ENCODE assay signal across 8 cellular contexts in genomic region chr1:153633747-153634665, GRCh38. TPM values are rescaled to one million over a fixed set of nuclear protein-coding genes. Genes with fewer than 3 reads are reported as not detected.
DNase-seq lines count a peak whose midpoint lies in the region; ATAC-seq, FAIRE-seq and TF ChIP-seq lines count a peak whose summit lies in the region.

TSS of gene CHTOP (plus strand) at chr1:153634066. CDS start at chr1:153636589, 2,523 bp downstream.

- intact Hi-C loops in CD14-positive monocyte (cut with micrococcal nuclease) (loop anchor here (5.0 kb wide), 4 partner anchors 37 to 103 kb away; partner anchors contain the start of gene ILF2 (in 1 of the 2)), HepG2 (cut with micrococcal nuclease; ENCODE audit: unreplicated experiment) (loop anchor here (5.0 kb wide), 1 partner anchor 38 kb away; the partner anchor contains the start of gene ILF2)

- H2AFZ ChIP-seq in HepG2 (ENCODE audit: low read length): no peak within 1 kb of the TSS

- H3K4me3 ChIP-seq in HepG2 (replicated peaks in 1 of 3; ENCODE audit: insufficient read depth in 1 of 3, low read depth in 2 of 3, low read length in 3 of 3): peak within 1 kb of the TSS; percentile 87 to 97 (median 96)

- CTCF ChIA-PET in HepG2 (lab: Yijun Ruan, JAX; ENCODE audit: low intra/inter-chr PET ratio, low total read pairs): no interaction called here

- TSS peak; percentile 93 for BruUV-seq in HepG2 (replicated peaks; lab: Mats Ljungman, UMichigan)

- TF ChIP-seq EP300 in HepG2 (IDR thresholded peaks at IDR 0.05; ENCODE audit: low read depth in 2 of 2, low read length in 2 of 2) (0 out of 4 replicates have a peak, but pooled peaks of 1 of the 2 experiments have one; percentile 46), HepG2 (CRISPR knock-in tag; IDR thresholded peaks at IDR 0.05; ENCODE audit: borderline replicate concordance) (no peak)

- peaks cover 0 to 2% (median 0%) of the 10 kb centered on the region in 3 donors for H3K27me3 Mint-ChIP-seq in CD14-positive monocyte (ENCODE audit: low read depth in 3 of 3)

- peak within 1 kb of the TSS; percentile 100 for H3K27ac ChIP-seq in HepG2 (ENCODE audit: extremely low read length, insufficient read depth, low read length)

- ATAC-seq in GM19397 (IDR thresholded peaks at IDR 0.05; ENCODE audit: unreplicated experiment): peak; percentile 92
- peak; percentile 81 for ATAC-seq in HG03571 (IDR thresholded peaks at IDR 0.05; ENCODE audit: unreplicated experiment)
- ATAC-seq in HepG2: peak; percentile 81

- H3K9ac ChIP-seq in HepG2 (ENCODE audit: insufficient read depth, low read depth, low read length): peak within 1 kb of the TSS; percentile 100

- peaks cover 26 to 39% of the 10 kb centered on the region in 2 donors for H3K36me3 Mint-ChIP-seq in CD14-positive monocyte

- peaks cover 8 to 32% of the 10 kb centered on the region in 2 experiments; a peak in 4 of 5 replicates for H3K36me3 ChIP-seq in HepG2 (replicated peaks in 1 of 2; ENCODE audit: control insufficient read depth in 1 of 2, insufficient read depth in 2 of 2, low read length in 2 of 2)

- no peaks in the 10 kb centered on the region for H3K9me3 ChIP-seq in HepG2 (ENCODE audit: low read length)

- H3K9me3 Mint-ChIP-seq in CD14-positive monocyte: no peaks in the 10 kb centered on the region

- peak; percentile 99 for DNase-seq in CD14-positive monocyte (ENCODE audit: low spot score)
- peak; percentile 99 for DNase-seq in NCI-H82 (lab: John Stamatoyannopoulos, UW)
- DNase-seq in activated CD4-positive, alpha-beta T cell treated with anti-CD3 and anti-CD28 coated beads, Interleukin-2, amount 50 U/mL, for 48 hours: peak; percentile 94 to 97
- peak; percentile 99 for DNase-seq in dermis microvascular lymphatic vessel endothelial cell (ENCODE audit: low read depth in 2 of 2)
- peak; percentile 95 for DNase-seq in HepG2 (ENCODE audit: low spot score)
- DNase-seq in stimulated activated CD4-positive, alpha-beta T cell treated with anti-CD3 and anti-CD28 coated beads, Interleukin-4, amount 100 ng/mL, for 1 hour: peak; percentile 94

- peak within 1 kb of the TSS; percentile 90 to 97 for H3K4me3 Mint-ChIP-seq in CD14-positive monocyte

- TF ChIP-seq POLR2A in HepG2 (IDR thresholded peaks at IDR 0.05; ENCODE audit: insufficient read depth in 1 of 2, low read depth in 2 of 2, low read length in 2 of 2): peak; percentile 85

- 6% methylated on average over 40 of the region's 65 CpGs for WGBS in HepG2 (ENCODE audit: low lambda C conversion rate)

- no peak for TF ChIP-seq RAD21 in HepG2 (CRISPR knock-in tag; IDR thresholded peaks at IDR 0.05)

- peaks cover 46% of the 10 kb centered on the region for H3K79me2 ChIP-seq in HepG2 (ENCODE audit: insufficient read depth, low read length)

- peaks cover 67% of the 10 kb centered on the region for H3K4me1 ChIP-seq in HepG2 (ENCODE audit: insufficient read depth, low read length)

- peak within 1 kb of the TSS; percentile 99 to 100 (median 100) for H3K27ac Mint-ChIP-seq in CD14-positive monocyte

- peak; percentile 94 for FAIRE-seq in HepG2 (lab: Jason Lieb, UNC)

- no peaks in the 10 kb centered on the region for H3K27me3 ChIP-seq in HepG2 (ENCODE audit: control insufficient read depth in 1 of 2, insufficient read depth in 2 of 2, low read length in 2 of 2)

- peaks cover 37% of the 10 kb centered on the region for H3K4me1 Mint-ChIP-seq in CD14-positive monocyte

- TF ChIP-seq CTCF in CD14-positive monocyte (IDR thresholded peaks at IDR 0.05) (no peak), HepG2 (CRISPR knock-in tag; IDR thresholded peaks at IDR 0.05) (no peak)

- peaks cover 13% of the 10 kb centered on the region for H4K20me1 ChIP-seq in HepG2 (ENCODE audit: insufficient read depth, low read length)

- POLR2A ChIA-PET in HepG2 (lab: Yijun Ruan, JAX): interaction anchor here (0.5 to 2.7 kb wide), 38 partner anchors 9 to 592 kb away, joined by 3 to 63 read pairs (median 5); partner anchors contain the start of genes ILF2, INTS3, RPS27 and S100A14

- in situ Hi-C loops in HepG2 (cut with HindIII; ENCODE audit: extremely low pct_ligation_motif_present, low pct_unique_long_range_greater_than_20kb): no loop called here

- H3K4me2 ChIP-seq in HepG2 (ENCODE audit: low read depth, low read length): peak within 1 kb of the TSS; percentile 79

TF ChIP-seq in HepG2, 621 proteins besides CTCF, POLR2A, EP300 and RAD21 (continues in another document):
- TF ChIP-seq PREB (CRISPR knock-in tag; IDR thresholded peaks at IDR 0.05): no peak
- no peak for TF ChIP-seq CSRNP2 (CRISPR knock-in tag; conservative IDR thresholded peaks at IDR 0.05; ENCODE audit: low read depth)
- TF ChIP-seq ZNF7 (CRISPR knock-in tag; IDR thresholded peaks at IDR 0.05): no peak
- TF ChIP-seq IRF2 (CRISPR knock-in tag; IDR thresholded peaks at IDR 0.05): peak; percentile 77
- TF ChIP-seq CAMTA2 (CRISPR knock-in tag; IDR thresholded peaks at IDR 0.05; ENCODE audit: borderline replicate concordance): no peak; the same call in 1 of the 2 replicates
- no peak for TF ChIP-seq TRAFD1 (CRISPR knock-in tag; IDR thresholded peaks at IDR 0.05; ENCODE audit: borderline replicate concordance)
- peak; percentile 11 for TF ChIP-seq TBL1XR1 (IDR thresholded peaks at IDR 0.05; ENCODE audit: borderline replicate concordance, low read length, partially characterized antibody)
- 0 out of 2 replicates have a peak, but pooled peaks have one; percentile 66 for TF ChIP-seq ZNF431 (CRISPR knock-in tag; IDR thresholded peaks at IDR 0.05; ENCODE audit: borderline replicate concordance, low read depth)
- TF ChIP-seq SNRNP70 (IDR thresholded peaks at IDR 0.05; ENCODE audit: low read depth, low read length): no peak

RNA-seq across cellular contexts. Expression of gene CHTOP, which starts in this region (rescaled TPM):
- 10 to 100 TPM; 28.1 to 38.2 TPM for polyA plus RNA-seq in CD14-positive monocyte
- 20.7 and 23.1 TPM in 2 replicates for total RNA-seq in dermis microvascular lymphatic vessel endothelial cell
- total RNA-seq in HepG2 (2016; rRNA removed; fragmentation: Illumina TruSeq; extraction: Trizol): 35.4 and 38.0 TPM in 2 replicates
- 14.3 and 17.0 TPM in 2 replicates for total RNA-seq in HepG2 (2016; cell fraction: cytosol; rRNA removed; fragmentation: Illumina TruSeq; extraction: Trizol; ENCODE audit: low read depth)
- total RNA-seq in HepG2 (2016; cell fraction: insoluble cytoplasmic fraction; rRNA removed; fragmentation: Illumina TruSeq; extraction: Trizol): 34.0 and 41.6 TPM in 2 replicates
- 24.6 and 26.6 TPM in 2 replicates for total RNA-seq in HepG2 (2016; cell fraction: membrane; rRNA removed; fragmentation: Illumina TruSeq; extraction: Trizol)
- 60.5 and 67.4 TPM in 2 replicates for total RNA-seq in HepG2 (2016; cell fraction: nucleus; rRNA removed; fragmentation: Illumina TruSeq; extraction: Trizol)
- 47.1 and 51.9 TPM in 2 replicates for polyA plus RNA-seq in HepG2 (2011; rRNA removed)
- polyA plus RNA-seq in HepG2 (2011; cell fraction: cytosol; rRNA removed): 33.6 and 37.2 TPM in 2 replicates
- polyA plus RNA-seq in HepG2 (2011; cell fraction: nucleus; rRNA removed): 57.8 and 64.5 TPM in 2 replicates
- 40.9 and 49.6 TPM in 2 replicates for polyA plus RNA-seq in HepG2 (2012)
- 11.0 and 11.5 TPM in 2 replicates for polyA plus RNA-seq in HepG2 (2016; cell fraction: cytosol; fragmentation: Illumina TruSeq; extraction: Trizol; ENCODE audit: low read depth)
- 59.9 and 65.3 TPM in 2 replicates for polyA plus RNA-seq in HepG2 (2016; cell fraction: insoluble cytoplasmic fraction; fragmentation: Illumina TruSeq; extraction: Trizol; ENCODE audit: low read depth)
- 17.8 and 18.3 TPM in 2 replicates for polyA plus RNA-seq in HepG2 (2016; cell fraction: membrane; fragmentation: Illumina TruSeq; extraction: Trizol; ENCODE audit: low read depth)
- polyA plus RNA-seq in HepG2 (2016; cell fraction: nucleus; fragmentation: Illumina TruSeq; extraction: Trizol; ENCODE audit: insufficient read depth, low read depth): 108 TPM in 2 replicates
- 34.2 and 56.3 TPM in 2 replicates for polyA minus RNA-seq in HepG2 (2011; rRNA and poly(A)+ RNA removed; ENCODE audit: low replicate concordance)
- polyA minus RNA-seq in HepG2 (2011; cell fraction: cytosol; rRNA and poly(A)+ RNA removed): 16.0 and 16.8 TPM in 2 replicates
- polyA minus RNA-seq in HepG2 (2011; cell fraction: nucleus; rRNA and poly(A)+ RNA removed): 134 and 152 TPM in 2 replicates

Comparison
In these comparisons a context has a peak if more than half of its experiments do, and no peak if none do; other contexts are left out.
1. Peak in every context shown above with its lines: DNase-seq, ATAC-seq, H3K4me3 ChIP-seq and H3K27ac ChIP-seq.